12 cellular contexts compared by ENCODE assay signal in genomic region chr16:89446975-89447293, GRCh38. TPM values are rescaled to one million over a fixed set of nuclear protein-coding genes. Genes with fewer than 3 reads are reported as not detected.
DNase-seq lines count a peak whose midpoint lies in the region; ATAC-seq and TF ChIP-seq lines count a peak whose summit lies in the region.
"Had no signal": no experiment of that assay in that cellular context is flagged by ENCODE, and none has a peak within 500 bp of the region (broad histone marks: within the 10 kb centered on the region; RNA-seq: fewer than 3 reads in every experiment).

No MANE protein-coding gene starts in this region.

- peaks cover 9% of the 10 kb centered on the region for H3K36me3 ChIP-seq in DND-41 (ENCODE audit: insufficient read depth, low read length)

- H4K20me1 ChIP-seq in DND-41 (ENCODE audit: insufficient read depth, low read length) = peaks cover 99% of the 10 kb centered on the region

- H3K4me1 Mint-ChIP-seq in CD14-positive monocyte (peaks cover 80% of the 10 kb centered on the region), natural killer cell (peaks cover 78 to 87% of the 10 kb centered on the region in 2 donors)
- peaks cover 87% of the 10 kb centered on the region for H3K4me1 Mint-ChIP-seq in activated naive CD8-positive, alpha-beta T cell treated with anti-CD3 and anti-CD28 coated beads for 36 hours

- intact Hi-C loops in CD14-positive monocyte (cut with micrococcal nuclease) = no loop called here
- intact Hi-C loops in natural killer cell (cut with micrococcal nuclease) = no loop called here

- TF ChIP-seq CTCF in CD14-positive monocyte (IDR thresholded peaks at IDR 0.05) (no peak), DND-41 (IDR thresholded peaks at IDR 0.05; ENCODE audit: borderline replicate concordance, extremely low read depth, low read length, poor library complexity, severe bottlenecking) (no peak), natural killer cell (IDR thresholded peaks at IDR 0.05) (no peak)

- peaks cover 100% of the 10 kb centered on the region for H3K79me2 ChIP-seq in DND-41 (ENCODE audit: insufficient read depth, low read length)

- no peak overlapping the region; the same call in 1 of the 2 replicates for H3K9ac ChIP-seq in DND-41 (ENCODE audit: low read depth, low read length)

- no peak overlapping the region for H3K4me3 Mint-ChIP-seq in CD14-positive monocyte
- H3K4me3 Mint-ChIP-seq in activated naive CD8-positive, alpha-beta T cell treated with anti-CD3 and anti-CD28 coated beads for 36 hours = peak overlapping the region; percentile 69
- peak overlapping the region; percentile 87 for H3K4me3 Mint-ChIP-seq in natural killer cell

- H3K4me1 ChIP-seq in DND-41 (ENCODE audit: insufficient read depth, low read length) = peaks cover 72% of the 10 kb centered on the region

- H3K27ac ChIP-seq in DND-41 (ENCODE audit: low read length) = peak overlapping the region; percentile 13
- H3K27ac ChIP-seq: foreskin keratinocyte had no signal

- ATAC-seq in DND-41 (ENCODE audit: insufficient read depth, low read depth) (no peak), natural killer cell (no peak)
- ATAC-seq: foreskin keratinocyte, PC-3 had no signal

- peak overlapping the region; percentile 33 for H3K4me2 ChIP-seq in DND-41 (ENCODE audit: insufficient read depth, low read length)

- peaks cover 2 to 7% of the 10 kb centered on the region in 2 donors for H3K36me3 Mint-ChIP-seq in CD14-positive monocyte
- peaks cover 9% of the 10 kb centered on the region for H3K36me3 Mint-ChIP-seq in activated naive CD8-positive, alpha-beta T cell treated with anti-CD3 and anti-CD28 coated beads for 36 hours
- no peaks in the 10 kb centered on the region for H3K36me3 Mint-ChIP-seq in natural killer cell

- H3K27me3 Mint-ChIP-seq in CD14-positive monocyte (ENCODE audit: low read depth in 3 of 3) (no peaks in the 10 kb centered on the region), natural killer cell (ENCODE audit: low read depth in 2 of 2) (no peaks in the 10 kb centered on the region)
- H3K27me3 Mint-ChIP-seq in activated naive CD8-positive, alpha-beta T cell treated with anti-CD3 and anti-CD28 coated beads for 36 hours = no peaks in the 10 kb centered on the region

- no peaks in the 10 kb centered on the region for H3K27me3 ChIP-seq in DND-41 (ENCODE audit: insufficient read depth, low read length, poor library complexity)
- H3K27me3 ChIP-seq: foreskin keratinocyte had no signal

- no peak overlapping the region for H2AFZ ChIP-seq in DND-41 (ENCODE audit: low read depth, low read length)

- H3K27ac Mint-ChIP-seq in CD14-positive monocyte = peak overlapping the region in 5 of 7 donors; percentile 19 to 82 (median 61)
- peak overlapping the region; percentile 73 for H3K27ac Mint-ChIP-seq in activated naive CD8-positive, alpha-beta T cell treated with anti-CD3 and anti-CD28 coated beads for 36 hours
- H3K27ac Mint-ChIP-seq in natural killer cell = peak overlapping the region; percentile 66 to 75

- no peak for DNase-seq in CD14-positive monocyte (ENCODE audit: low spot score)
- no peak for DNase-seq in DND-41
- DNase-seq in activated naive CD8-positive, alpha-beta T cell treated with anti-CD3 and anti-CD28 coated beads for 36 hours = no peak
- DNase-seq in natural killer cell = no peak
- DNase-seq in NCI-H510A treated with DMSO at 0.1 percent for 48 hours (lab: John Stamatoyannopoulos, UW) = no peak
- no peak for DNase-seq in NCI-H748 (lab: John Stamatoyannopoulos, UW; ENCODE audit: unreplicated experiment)
- no peak for DNase-seq in GM03348 (ENCODE audit: low spot score)
- no peak for DNase-seq in iPS-NIHi7 (ENCODE audit: extremely low spot score)
- DNase-seq: foreskin keratinocyte, NCI-H1417, PC-3 had no signal

- H3K9me3 Mint-ChIP-seq in CD14-positive monocyte = no peaks in the 10 kb centered on the region
- H3K9me3 Mint-ChIP-seq in activated naive CD8-positive, alpha-beta T cell treated with anti-CD3 and anti-CD28 coated beads for 36 hours = no peaks in the 10 kb centered on the region
- H3K9me3 Mint-ChIP-seq in natural killer cell = no peaks in the 10 kb centered on the region

- H3K4me3 ChIP-seq in DND-41 (ENCODE audit: low read depth in 1 of 2, low read length in 2 of 2) = no peak overlapping the region
- H3K4me3 ChIP-seq: skin epidermis had no signal

- no peaks in the 10 kb centered on the region for H3K9me3 ChIP-seq in DND-41 (ENCODE audit: insufficient read depth, low read length, severe bottlenecking)

RNA-seq across cellular contexts. Expression of gene ANKRD11, which starts 43.4 kb away (rescaled TPM):
- polyA plus RNA-seq in CD14-positive monocyte = 1 to 10 TPM; 3.2 to 5.4 TPM
- 100 to 1,000 TPM; 129 to 142 TPM for total RNA-seq in activated naive CD8-positive, alpha-beta T cell treated with anti-CD3 and anti-CD28 coated beads for 36 hours
- 100 to 1,000 TPM; 230 to 299 (median 287) TPM for total RNA-seq in natural killer cell

Comparison
In these comparisons a context has a peak if more than half of its experiments do, and no peak if none do; other contexts are left out.
1. H3K4me3 Mint-ChIP-seq: peak in activated naive CD8-positive, alpha-beta T cell treated with anti-CD3 and anti-CD28 coated beads for 36 hours (single experiment) and natural killer cell (single experiment); none in CD14-positive monocyte (0 of 2).
2. Peak in every context shown above with its lines, with median percentiles within 50 percentile points of each other: H3K27ac Mint-ChIP-seq.